Comparison of ENCODE assay signal across 1 cellular context in genomic region chr21:39340687-39341086, GRCh38.
A peak's percentile ranks its signal among the peaks of the same experiment; 100 is the strongest.
TF ChIP-seq lines count a peak whose summit lies in the region.

No MANE protein-coding gene starts in this region.

TF ChIP-seq in HepG2, 621 proteins besides CTCF, POLR2A, EP300 and RAD21:
- peak; percentile 8 for TF ChIP-seq AGO2 (optimal IDR thresholded peaks at IDR 0.05; ENCODE audit: low read depth, low read length)
- no peak for TF ChIP-seq JUNB (CRISPR knock-in tag; IDR thresholded peaks at IDR 0.05; ENCODE audit: borderline replicate concordance)
- peak; percentile 25 for TF ChIP-seq RBM22 (optimal IDR thresholded peaks at IDR 0.05; ENCODE audit: low read length)
